12 cellular contexts compared by ENCODE assay signal in genomic region chr19:16472559-16472899, GRCh38. TPM values are rescaled to one million over a fixed set of nuclear protein-coding genes. Genes with fewer than 3 reads are reported as not detected.
A peak's percentile ranks its signal among the peaks of the same experiment; 100 is the strongest.
DNase-seq lines count a peak whose midpoint lies in the region; TF ChIP-seq lines count a peak whose summit lies in the region.
"Not testable (repeated sequence)": the region's sequence is repeated elsewhere in the genome, so short reads cannot be mapped to it uniquely, and the experiment has no call there.
"Had no signal": no experiment of that assay in that cellular context is flagged by ENCODE, and none has a peak within 500 bp of the region (broad histone marks: within the 10 kb centered on the region; RNA-seq: fewer than 3 reads in every experiment).

No MANE protein-coding gene starts in this region.

- 29 to 76% (median 57%) methylated on average over 2 of the region's 2 CpGs for WGBS in adipose tissue, 3 donors
- WGBS in endodermal cell (ENCODE audit: insufficient coverage in 1 of 2, insufficient read length in 1 of 2), 2 experiments, result 80 to 93% methylated on average over 1 to 2 of the region's 2 CpGs

- H3K27ac ChIP-seq in HUES48 (ENCODE audit: low read depth, low read length), result peak overlapping the region; percentile 56
- H3K27ac ChIP-seq in adipose tissue (ENCODE audit: low read depth, low read length), result peak overlapping the region; percentile 0
- H3K27ac ChIP-seq in endodermal cell (ENCODE audit: low read depth, low read length), result not testable (repeated sequence)

- POLR2A ChIA-PET in BJ (lab: Charles Lee), result interaction anchor here (0.6 kb wide), 1 partner anchor 189 kb away, joined by 5 read pairs; no protein-coding TSS in a partner anchor

- peaks cover 19% of the 10 kb centered on the region for H3K4me1 Mint-ChIP-seq in T-helper 1 cell treated with Interleukin-12 subunit alpha and Interleukin-12 subunit beta and Interleukin-4 antibody, amounts not matched to agents 30 μg/mL and 1 μg/mL, for 36 hours (ENCODE audit: low read depth)
- peaks cover 26% of the 10 kb centered on the region for H3K4me1 Mint-ChIP-seq in endodermal cell
- peaks cover 40% of the 10 kb centered on the region for H3K4me1 Mint-ChIP-seq in nephron progenitor cell
- H3K4me1 Mint-ChIP-seq in stimulated activated naive CD8-positive, alpha-beta T cell treated with anti-CD3 and anti-CD28 coated beads, Interleukin-15, Interleukin-2, amounts not matched to agents 100 ng/mL and 50 ng/mL, for 24 hours (ENCODE audit: low read depth), result peaks cover 31% of the 10 kb centered on the region

- not testable (repeated sequence) for H3K9me3 Mint-ChIP-seq in T-helper 1 cell treated with Interleukin-12 subunit alpha and Interleukin-12 subunit beta and Interleukin-4 antibody, amounts not matched to agents 30 μg/mL and 1 μg/mL, for 36 hours; endodermal cell; stimulated activated naive CD8-positive, alpha-beta T cell treated with anti-CD3 and anti-CD28 coated beads, Interleukin-15, Interleukin-2, amounts not matched to agents 100 ng/mL and 50 ng/mL, for 24 hours
- peaks cover 16% of the 10 kb centered on the region for H3K9me3 Mint-ChIP-seq in nephron progenitor cell

- peak overlapping the region; percentile 88 for H3K4me3 Mint-ChIP-seq in T-helper 1 cell treated with Interleukin-12 subunit alpha and Interleukin-12 subunit beta and Interleukin-4 antibody, amounts not matched to agents 30 μg/mL and 1 μg/mL, for 36 hours
- H3K4me3 Mint-ChIP-seq in endodermal cell, result peak overlapping the region; percentile 81
- peak overlapping the region; percentile 81 for H3K4me3 Mint-ChIP-seq in nephron progenitor cell
- peak overlapping the region; percentile 75 for H3K4me3 Mint-ChIP-seq in stimulated activated naive CD8-positive, alpha-beta T cell treated with anti-CD3 and anti-CD28 coated beads, Interleukin-15, Interleukin-2, amounts not matched to agents 100 ng/mL and 50 ng/mL, for 24 hours

- H3K27me3 ChIP-seq in BJ (ENCODE audit: control insufficient read depth, insufficient read depth, low read length); HUES48 (ENCODE audit: control insufficient read depth, insufficient read depth, low read length); endodermal cell (ENCODE audit: control insufficient read depth, insufficient read depth, low read length, poor library complexity, severe bottlenecking): not testable (repeated sequence)

- H3K36me3 Mint-ChIP-seq in T-helper 1 cell treated with Interleukin-12 subunit alpha and Interleukin-12 subunit beta and Interleukin-4 antibody, amounts not matched to agents 30 μg/mL and 1 μg/mL, for 36 hours (ENCODE audit: low read depth); endodermal cell (ENCODE audit: low read depth); nephron progenitor cell (ENCODE audit: low read depth); stimulated activated naive CD8-positive, alpha-beta T cell treated with anti-CD3 and anti-CD28 coated beads, Interleukin-15, Interleukin-2, amounts not matched to agents 100 ng/mL and 50 ng/mL, for 24 hours (ENCODE audit: low read depth): not testable (repeated sequence)

- not testable (repeated sequence) for TF ChIP-seq CTCF in BJ (IDR thresholded peaks at IDR 0.05; ENCODE audit: insufficient read depth, low read depth, low read length); endodermal cell (conservative IDR thresholded peaks at IDR 0.05); nephron progenitor cell (IDR thresholded peaks at IDR 0.05)

- DNase-seq in BJ (ENCODE audit: low read depth); endodermal cell; nephron progenitor cell: not testable (repeated sequence)

- H3K4me1 ChIP-seq in HUES48 (ENCODE audit: control insufficient read depth, insufficient read depth, low read length); endodermal cell (ENCODE audit: control insufficient read depth, insufficient read depth, low read length): not testable (repeated sequence)

- H3K27ac Mint-ChIP-seq in T-helper 1 cell treated with Interleukin-12 subunit alpha and Interleukin-12 subunit beta and Interleukin-4 antibody, amounts not matched to agents 30 μg/mL and 1 μg/mL, for 36 hours; endodermal cell; nephron progenitor cell; stimulated activated naive CD8-positive, alpha-beta T cell treated with anti-CD3 and anti-CD28 coated beads, Interleukin-15, Interleukin-2, amounts not matched to agents 100 ng/mL and 50 ng/mL, for 24 hours: not testable (repeated sequence)

- not testable (repeated sequence) for H3K9me3 ChIP-seq in HUES48 (ENCODE audit: control insufficient read depth, insufficient read depth, low read length); endodermal cell (ENCODE audit: control insufficient read depth, low read length); iPS-18c (ENCODE audit: control insufficient read depth, insufficient read depth, low read length)

- H3K27me3 Mint-ChIP-seq in T-helper 1 cell treated with Interleukin-12 subunit alpha and Interleukin-12 subunit beta and Interleukin-4 antibody, amounts not matched to agents 30 μg/mL and 1 μg/mL, for 36 hours (ENCODE audit: low read depth); stimulated activated naive CD8-positive, alpha-beta T cell treated with anti-CD3 and anti-CD28 coated beads, Interleukin-15, Interleukin-2, amounts not matched to agents 100 ng/mL and 50 ng/mL, for 24 hours: not testable (repeated sequence)
- H3K27me3 Mint-ChIP-seq in endodermal cell (ENCODE audit: insufficient read depth), result peaks cover 22% of the 10 kb centered on the region
- H3K27me3 Mint-ChIP-seq in nephron progenitor cell (ENCODE audit: low read depth, poor library complexity), result peaks cover 24% of the 10 kb centered on the region

- H3K9ac ChIP-seq in HUES48 (ENCODE audit: low read depth, low read length) (peak overlapping the region; percentile 76), endodermal cell (ENCODE audit: extremely low read depth, low read length, poor library complexity, severe bottlenecking) (peak overlapping the region; percentile 57)

- H3K36me3 ChIP-seq in BJ (ENCODE audit: control insufficient read depth, insufficient read depth, low read length); HUES48 (ENCODE audit: control insufficient read depth, insufficient read depth, low read length); endodermal cell (ENCODE audit: control insufficient read depth, insufficient read depth, low read length): not testable (repeated sequence)

- H3K4me3 ChIP-seq in BJ (ENCODE audit: low read depth, low read length), result peak overlapping the region; percentile 60
- H3K4me3 ChIP-seq in HUES48 (ENCODE audit: low read depth, low read length), result peak overlapping the region; percentile 90
- H3K4me3 ChIP-seq in endodermal cell (ENCODE audit: low read length), result peak overlapping the region; percentile 82
- H3K4me3 ChIP-seq in iPS-18c (ENCODE audit: insufficient read depth, low read depth, low read length), result peak overlapping the region; percentile 72

- CTCF ChIA-PET in BJ (lab: Yijun Ruan, JAX), result not testable (repeated sequence)

RNA-seq across cellular contexts. Expression of gene EPS15L1, which starts 0.8 kb away (rescaled TPM):
- polyA plus RNA-seq in BJ (2011; rRNA removed) (9.4 and 12.8 TPM in 2 replicates), adipose tissue (10 to 100 TPM; 12.9 to 28.0 (median 17.6) TPM)
- 17.0 and 21.0 TPM in 2 replicates for polyA minus RNA-seq in BJ (2011; rRNA and poly(A)+ RNA removed)
- 10 to 100 TPM; 35.1 to 43.8 TPM for total RNA-seq in endodermal cell
- polyA plus RNA-seq in endodermal cell (2013, experiment 1 of 2), result 42.0 TPM
- 38.7 TPM for polyA plus RNA-seq in endodermal cell (2013, experiment 2 of 2)

RNA-seq across cellular contexts. Expression of gene CALR3, which starts 23.4 kb away (rescaled TPM):
- polyA plus RNA-seq in BJ (2011; rRNA removed), result not detected in 2 replicates
- not detected in 2 replicates for polyA minus RNA-seq in BJ (2011; rRNA and poly(A)+ RNA removed)
- not detected for polyA plus RNA-seq in adipose tissue
- total RNA-seq in endodermal cell, result under 1 TPM in 1 of 2 donors, not detected in 1; 0.27 TPM
- not detected for polyA plus RNA-seq in endodermal cell (2013, experiment 1 of 2)
- polyA plus RNA-seq in endodermal cell (2013, experiment 2 of 2), result not detected
- total RNA-seq: aorta; frontal cortex; M059J; T-helper 1 cell treated with Interleukin-12 subunit alpha and Interleukin-12 subunit beta and Interleukin-4 antibody, amounts not matched to agents 30 ng/mL and 1 ng/mL, for 36 hours had no signal
- polyA plus RNA-seq: aorta had no signal

RNA-seq across cellular contexts. Expression of gene C19orf44, which starts 23.7 kb away (rescaled TPM):
- polyA plus RNA-seq in BJ (2011; rRNA removed) (2.8 and 3.4 TPM in 2 replicates), adipose tissue (1 to 10 TPM; 2.4 to 5.7 (median 3.5) TPM)
- 1.6 and 1.8 TPM in 2 replicates for polyA minus RNA-seq in BJ (2011; rRNA and poly(A)+ RNA removed)
- 1 to 10 TPM; 7.9 TPM for total RNA-seq in endodermal cell
- 7.0 TPM for polyA plus RNA-seq in endodermal cell (2013, experiment 1 of 2)
- 7.9 TPM for polyA plus RNA-seq in endodermal cell (2013, experiment 2 of 2)
